Comparison of ENCODE assay signal across 23 cellular contexts in genomic region chr20:23206061-23206460, GRCh38.
DNase-seq lines count a peak whose midpoint lies in the region; ATAC-seq and TF ChIP-seq lines count a peak whose summit lies in the region.
"Had no signal": no experiment of that assay in that cellular context is flagged by ENCODE, and none has a peak within 500 bp of the region (broad histone marks: within the 10 kb centered on the region; RNA-seq: fewer than 3 reads in every experiment).

No MANE protein-coding gene starts in this region.

- no peaks in the 10 kb centered on the region for H3K4me1 Mint-ChIP-seq in osteocyte (ENCODE audit: unreplicated experiment)
- H3K4me1 Mint-ChIP-seq: CD4-positive, CD25-positive, alpha-beta regulatory T cell; central memory CD8-positive, alpha-beta T cell; IgD-negative memory B cell; memory B cell; stimulated activated memory B cell treated with anti-CD40 and anti-IgM and Interleukin-4, amounts not matched to agents 10 μg/mL and 1 μg/mL and 100 μg/mL, for 72 hours had no signal

- no peak overlapping the region for H3K18ac ChIP-seq in mesenchymal stem cell (ENCODE audit: low read depth in 1 of 2, low read length in 2 of 2)

- no peak overlapping the region for H2AFZ ChIP-seq in mesenchymal stem cell (ENCODE audit: low read depth, low read length)

- WGBS in right cardiac atrium: 95% methylated on average over 2 of the region's 2 CpGs
- 100% methylated on average over 2 of the region's 2 CpGs for WGBS in mesenchymal stem cell
- WGBS in aorta, 2 donors: 83 to 86% methylated on average over 2 of the region's 2 CpGs

- no peak overlapping the region for H2BK15ac ChIP-seq in mesenchymal stem cell (ENCODE audit: low read depth, poor library complexity, severe bottlenecking)

- peak overlapping the region; percentile 75 for H3K9ac ChIP-seq in mesenchymal stem cell (ENCODE audit: low read length)

- peak overlapping the region; percentile 31 for H4K91ac ChIP-seq in mesenchymal stem cell (ENCODE audit: low read length)

- H3K4me3 ChIP-seq in right cardiac atrium (ENCODE audit: low read length) (no peak overlapping the region), mesenchymal stem cell (ENCODE audit: insufficient read depth in 1 of 2, low read depth in 1 of 2, low read length in 2 of 2) (no peak overlapping the region), skin epidermis (no peak overlapping the region), aorta (ENCODE audit: low read length in 2 of 2) (no peak overlapping the region)
- H3K4me3 ChIP-seq: GM12878, MG63 had no signal

- H3K79me1 ChIP-seq in mesenchymal stem cell (replicated peaks; ENCODE audit: low read length, poor library complexity, severe bottlenecking): no peaks in the 10 kb centered on the region

- peak overlapping the region; percentile 65 for H3K27ac ChIP-seq in right cardiac atrium (ENCODE audit: low read length)
- H3K27ac ChIP-seq in mesenchymal stem cell (ENCODE audit: low read length, poor library complexity, severe bottlenecking): peak overlapping the region; percentile 83
- H3K27ac ChIP-seq in skin epidermis: peak overlapping the region in 11 of 21 experiments; percentile 4 to 78 (median 29)
- peak overlapping the region; percentile 4 to 92 for H3K27ac ChIP-seq in aorta (ENCODE audit: low read depth in 1 of 2, low read length in 2 of 2)

- peaks cover 11% of the 10 kb centered on the region for H3K4me1 ChIP-seq in right cardiac atrium (ENCODE audit: control insufficient read depth, insufficient read depth, low read length)
- H3K4me1 ChIP-seq in mesenchymal stem cell (ENCODE audit: control insufficient read depth, insufficient read depth, low read depth, low read length): peaks cover 15% of the 10 kb centered on the region
- peaks cover 3 to 5% of the 10 kb centered on the region in 2 donors for H3K4me1 ChIP-seq in aorta (ENCODE audit: control insufficient read depth in 1 of 2, insufficient read depth in 2 of 2, low read length in 2 of 2)

- H3K27ac Mint-ChIP-seq in osteocyte (ENCODE audit: unreplicated experiment): no peak overlapping the region
- H3K27ac Mint-ChIP-seq: CD4-positive, CD25-positive, alpha-beta regulatory T cell; IgD-negative memory B cell; memory B cell; nephron progenitor cell; stimulated activated memory B cell treated with anti-CD40 and anti-IgM and Interleukin-4, amounts not matched to agents 10 μg/mL and 1 μg/mL and 100 μg/mL, for 72 hours; T-helper 17 cell had no signal

- H2AK5ac ChIP-seq in mesenchymal stem cell (ENCODE audit: low read length, severe bottlenecking): peak overlapping the region; percentile 49

- H2BK12ac ChIP-seq in mesenchymal stem cell (ENCODE audit: low read length in 2 of 2): no peak overlapping the region

- no peak overlapping the region for H3K23ac ChIP-seq in mesenchymal stem cell (ENCODE audit: low read length in 2 of 2)

- no peak overlapping the region for H4K8ac ChIP-seq in mesenchymal stem cell (ENCODE audit: low read length)

- no peak overlapping the region for H2BK5ac ChIP-seq in mesenchymal stem cell (ENCODE audit: low read depth, low read length, poor library complexity, severe bottlenecking)

- DNase-seq in right cardiac atrium: no peak
- DNase-seq in cardiac septum (ENCODE audit: low spot score): no peak
- no peak for DNase-seq in mesenchymal stem cell
- DNase-seq in aorta: no peak
- DNase-seq in osteocyte (ENCODE audit: extremely low spot score, unreplicated experiment): no peak
- DNase-seq in midbrain (lab: John Stamatoyannopoulos, UW): no peak
- DNase-seq: activated CD4-positive, alpha-beta T cell treated with anti-CD3 and anti-CD28 coated beads, Interleukin-2, amount 50 U/mL, for 48 hours; activated gamma-delta T cell treated with Interleukin-2 at 50 U/mL for 16 hours; CD4-positive, CD25-positive, alpha-beta regulatory T cell; effector memory CD4-positive, alpha-beta T cell; NCI-H1436 treated with DMSO at 0.1 percent for 48 hours; OCI-M1; T-helper 17 cell had no signal

- H3K36me3 Mint-ChIP-seq in osteocyte (ENCODE audit: unreplicated experiment): no peaks in the 10 kb centered on the region
- H3K36me3 Mint-ChIP-seq: CD4-positive, CD25-positive, alpha-beta regulatory T cell; IgD-negative memory B cell; memory B cell; stimulated activated memory B cell treated with anti-CD40 and anti-IgM and Interleukin-4, amounts not matched to agents 10 μg/mL and 1 μg/mL and 100 μg/mL, for 72 hours had no signal

- H3K27me3 ChIP-seq in right cardiac atrium (ENCODE audit: control insufficient read depth, insufficient read depth): no peaks in the 10 kb centered on the region
- H3K27me3 ChIP-seq in mesenchymal stem cell (ENCODE audit: control insufficient read depth in 1 of 2, insufficient read depth in 1 of 2, low read length in 2 of 2): no peaks in the 10 kb centered on the region
- H3K27me3 ChIP-seq in aorta (ENCODE audit: control insufficient read depth in 1 of 2, insufficient read depth in 2 of 2, low read length in 1 of 2): no peaks in the 10 kb centered on the region
- H3K27me3 ChIP-seq: MG63 had no signal

- no peak for TF ChIP-seq CTCF in osteocyte (IDR thresholded peaks at IDR 0.05)

- H3K27me3 Mint-ChIP-seq in osteocyte (ENCODE audit: unreplicated experiment): peaks cover 49% of the 10 kb centered on the region

- H3K36me3 ChIP-seq in mesenchymal stem cell (ENCODE audit: control insufficient read depth in 1 of 2, insufficient read depth in 2 of 2, low read depth in 1 of 2, low read length in 2 of 2): no peaks in the 10 kb centered on the region
- H3K36me3 ChIP-seq in aorta (ENCODE audit: control insufficient read depth in 1 of 2, insufficient read depth in 2 of 2, low read length in 1 of 2): no peaks in the 10 kb centered on the region
- H3K36me3 ChIP-seq: MG63 had no signal

- no peak overlapping the region for H3K4me3 Mint-ChIP-seq in osteocyte (ENCODE audit: unreplicated experiment)
- H3K4me3 Mint-ChIP-seq: CD4-positive, CD25-positive, alpha-beta regulatory T cell; central memory CD8-positive, alpha-beta T cell; IgD-negative memory B cell; memory B cell; nephron progenitor cell; stimulated activated memory B cell treated with anti-CD40 and anti-IgM and Interleukin-4, amounts not matched to agents 10 μg/mL and 1 μg/mL and 100 μg/mL, for 72 hours; T-helper 17 cell had no signal

- H3K9me3 Mint-ChIP-seq in osteocyte (ENCODE audit: unreplicated experiment): no peaks in the 10 kb centered on the region
- H3K9me3 Mint-ChIP-seq: CD4-positive, CD25-positive, alpha-beta regulatory T cell; central memory CD8-positive, alpha-beta T cell; memory B cell; stimulated activated memory B cell treated with anti-CD40 and anti-IgM and Interleukin-4, amounts not matched to agents 10 μg/mL and 1 μg/mL and 100 μg/mL, for 72 hours had no signal

- H3K14ac ChIP-seq in mesenchymal stem cell (ENCODE audit: low read length in 2 of 2): no peak overlapping the region

- intact Hi-C loops in right cardiac atrium (cut with DNase I) (no loop called here), cardiac septum (cut with DNase I) (no loop called here), aorta (cut with DNase I) (loop anchor here in 1 of 2 donors (1.0 kb wide), 1 partner anchor 19 kb away; no protein-coding TSS in a partner anchor)

- H3K9me3 ChIP-seq in right cardiac atrium (ENCODE audit: control insufficient read depth, low read length) (no peaks in the 10 kb centered on the region), mesenchymal stem cell (ENCODE audit: control insufficient read depth, low read length) (no peaks in the 10 kb centered on the region), aorta (ENCODE audit: control insufficient read depth, low read length) (no peaks in the 10 kb centered on the region)
- H3K9me3 ChIP-seq: MG63 had no signal

- H3K4ac ChIP-seq in mesenchymal stem cell (ENCODE audit: low read depth in 1 of 2, low read length in 2 of 2): no peak overlapping the region

- H3K4me2 ChIP-seq in mesenchymal stem cell (ENCODE audit: low read length, poor library complexity, severe bottlenecking): peak overlapping the region; percentile 14

- no peak overlapping the region for H2BK120ac ChIP-seq in mesenchymal stem cell (ENCODE audit: low read depth, low read length)

- no peak for ATAC-seq in right cardiac atrium
- no peak for ATAC-seq in aorta (ENCODE audit: low FRiP score)
- ATAC-seq in GM19463 (IDR thresholded peaks at IDR 0.05; ENCODE audit: unreplicated experiment): no peak
- ATAC-seq: GM12878; HCT116; stimulated activated memory B cell treated with anti-CD40 and anti-IgM and Interleukin-4, amounts not matched to agents 10 μg/mL and 1 μg/mL and 100 μg/mL, for 72 hours; T-helper 17 cell had no signal

Comparison
In these comparisons a context has a peak if more than half of its experiments do, and no peak if none do; other contexts are left out.
1. H3K27ac ChIP-seq: peak in every context shown above with its lines; median percentile 83 in mesenchymal stem cell; 65 in right cardiac atrium; 48 in aorta; 29 in skin epidermis.